In genomic region chr9:137685035-137685885, GRCh38 we compare ENCODE assay signal across 1 cellular context.
TF ChIP-seq lines count a peak whose summit lies in the region.

No MANE protein-coding gene starts in this region.

TF ChIP-seq in GM23338, 12 proteins besides CTCF, POLR2A, EP300 and RAD21 (continued from another document):
- TF ChIP-seq ZNF462 (CRISPR knock-in tag; IDR thresholded peaks at IDR 0.05) = no peak
- TF ChIP-seq EZH2phosphoT487 (IDR thresholded peaks at IDR 0.05; ENCODE audit: unreplicated experiment) = no peak
- TF ChIP-seq JUNB (IDR thresholded peaks at IDR 0.05; ENCODE audit: unreplicated experiment) = no peak
- TF ChIP-seq NANOG (IDR thresholded peaks at IDR 0.05; ENCODE audit: borderline replicate concordance) = no peak
- no peak for TF ChIP-seq EZH2 (IDR thresholded peaks at IDR 0.05; ENCODE audit: low read depth, unreplicated experiment)
- TF ChIP-seq ZNF114 (CRISPR knock-in tag; IDR thresholded peaks at IDR 0.05) = no peak
- no peak for TF ChIP-seq ZNF331 (CRISPR knock-in tag; IDR thresholded peaks at IDR 0.05; ENCODE audit: low read depth)
- TF ChIP-seq REST (IDR thresholded peaks at IDR 0.05; ENCODE audit: unreplicated experiment) = no peak
TF ChIP-seq in GM23338: peak in this region for 0.
